In the genomic region with DNA sequence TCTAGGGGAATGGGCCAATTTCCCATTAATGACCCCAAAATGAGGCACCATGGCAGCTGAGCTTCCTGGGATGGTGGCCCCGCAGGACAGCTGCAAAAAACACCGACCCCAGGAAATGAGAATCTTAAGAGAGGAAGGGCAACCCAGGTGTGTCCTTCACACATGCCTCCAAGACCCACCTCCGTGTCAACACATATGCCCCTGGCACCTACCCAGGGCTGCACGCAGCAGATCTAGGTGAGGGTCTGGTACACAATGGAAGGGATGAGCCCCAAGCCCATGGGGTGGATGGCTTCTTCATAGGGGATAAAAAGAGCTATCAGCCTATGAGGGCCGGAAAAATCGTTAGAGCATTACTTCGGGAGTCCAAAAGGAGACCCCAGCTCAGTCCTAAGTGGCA, we compare ENCODE assay signal across 26 cellular contexts. TPM values are rescaled to one million over a fixed set of nuclear protein-coding genes. Genes with fewer than 3 reads are reported as not detected.
DNase-seq lines count a peak whose midpoint lies in the region; ATAC-seq and TF ChIP-seq lines count a peak whose summit lies in the region.
"Had no signal": no experiment of that assay in that cellular context is flagged by ENCODE, and none has a peak within 500 bp of the region (broad histone marks: within the 10 kb centered on the region; RNA-seq: fewer than 3 reads in every experiment).

No MANE protein-coding gene starts in this region.

- intact Hi-C loops in heart right ventricle (cut with DNase I) = loop anchor here in 5 of 10 donors (5.0 kb wide), 4 partner anchors 59 to 209 kb away; a partner anchor contains a TSS
- intact Hi-C loops in cardiac septum (cut with DNase I) = loop anchor here (5.0 kb wide), 2 partner anchors 69 to 209 kb away; no protein-coding TSS in a partner anchor
- intact Hi-C loops in adrenal gland (cut with DNase I) = loop anchor here (5.0 to 10.0 kb wide), 3 partner anchors 52 to 89 kb away; a partner anchor contains a TSS
- intact Hi-C loops in thyroid gland (cut with DNase I) = loop anchor here (5.0 kb wide), 1 partner anchor 36 kb away; no protein-coding TSS in a partner anchor

- H3K4me2 ChIP-seq in neuronal stem cell (ENCODE audit: insufficient read depth, low read length, poor library complexity, severe bottlenecking) = no peak overlapping the region
- H3K4me2 ChIP-seq: BLaER1, PC-9 had no signal

- H4K91ac ChIP-seq in neuronal stem cell (ENCODE audit: low read depth, low read length, poor library complexity) = no peak overlapping the region

- 78 to 85% methylated on average over 7 of the region's 7 CpGs for WGBS in heart right ventricle, 2 donors
- WGBS in adrenal gland, 4 donors = 76 to 84% (median 78%) methylated on average over 5 to 7 of the region's 7 CpGs
- no CpG with 5 or more reads among the region's 7 CpGs for WGBS in neuronal stem cell (ENCODE audit: extremely low coverage in 2 of 2, insufficient read length in 2 of 2, insufficient replicate concordance in 1 of 2), 2 donors
- WGBS in thyroid gland, 2 donors = 89 to 96% methylated on average over 7 of the region's 7 CpGs

- H3K9me3 ChIP-seq in heart right ventricle (no peaks in the 10 kb centered on the region), adrenal gland (replicated peaks in 1 of 3) (no peaks in the 10 kb centered on the region), neuronal stem cell (replicated peaks in 1 of 2; ENCODE audit: control insufficient read depth in 2 of 2, insufficient read depth in 1 of 2, low read depth in 1 of 2, low read length in 2 of 2) (no peaks in the 10 kb centered on the region), thyroid gland (no peaks in the 10 kb centered on the region)
- H3K9me3 ChIP-seq: BLaER1, MG63 had no signal

- TF ChIP-seq POLR2A in adrenal gland (IDR thresholded peaks at IDR 0.05) (no peak), thyroid gland (IDR thresholded peaks at IDR 0.05) (no peak)

- H3K14ac ChIP-seq in neuronal stem cell (ENCODE audit: low read length) = no peak overlapping the region

- peak overlapping the region in 9 of 10 donors; percentile 36 to 79 (median 63) for H3K27ac ChIP-seq in heart right ventricle
- H3K27ac ChIP-seq in adrenal gland = peak overlapping the region in 4 of 5 donors; percentile 60 to 90 (median 72)
- H3K27ac ChIP-seq in neuronal stem cell (replicated peaks; ENCODE audit: low read length) = no peak overlapping the region
- H3K27ac ChIP-seq in thyroid gland = peak overlapping the region in 2 of 3 donors; percentile 27 to 39
- H3K27ac ChIP-seq: BLaER1, GM23248, PC-9 had no signal

- no peak overlapping the region for H2AFZ ChIP-seq in neuronal stem cell (ENCODE audit: low read length)
- H2AFZ ChIP-seq: GM23248, PC-9 had no signal

- peak overlapping the region; percentile 83 for H2BK5ac ChIP-seq in neuronal stem cell (ENCODE audit: low read length)

- peaks cover 10% of the 10 kb centered on the region for H3K79me1 ChIP-seq in neuronal stem cell (ENCODE audit: low read depth, low read length)

- no peak overlapping the region for H3K18ac ChIP-seq in neuronal stem cell (ENCODE audit: low read length)

- H3K4ac ChIP-seq in neuronal stem cell (ENCODE audit: low read length) = no peak overlapping the region

- no peak overlapping the region for H3K23ac ChIP-seq in neuronal stem cell (ENCODE audit: low read depth, low read length, poor library complexity)

- H3K36me3 ChIP-seq in heart right ventricle (peaks cover 0 to 100% (median 63%) of the 10 kb centered on the region in 9 donors), adrenal gland (replicated peaks in 1 of 2) (peaks cover 0 to 78% of the 10 kb centered on the region in 2 donors), neuronal stem cell (replicated peaks in 1 of 2; ENCODE audit: control insufficient read depth in 2 of 2, insufficient read depth in 2 of 2, low read length in 2 of 2) (peaks cover 52 to 96% of the 10 kb centered on the region in 2 donors), thyroid gland (peaks cover 51 to 64% of the 10 kb centered on the region in 2 donors)

- H2BK12ac ChIP-seq in neuronal stem cell (ENCODE audit: low read length) = no peak overlapping the region

- H3K27me3 ChIP-seq in heart right ventricle (no peaks in the 10 kb centered on the region), adrenal gland (no peaks in the 10 kb centered on the region), neuronal stem cell (ENCODE audit: control insufficient read depth in 3 of 3, insufficient read depth in 3 of 3, low read depth in 1 of 3, low read length in 3 of 3) (no peaks in the 10 kb centered on the region), thyroid gland (no peaks in the 10 kb centered on the region)
- H3K27me3 ChIP-seq: BLaER1, MG63 had no signal

- no peak overlapping the region for H2AK5ac ChIP-seq in neuronal stem cell (ENCODE audit: low read depth, low read length)

- no peak overlapping the region for H3K9ac ChIP-seq in neuronal stem cell (ENCODE audit: low read depth, low read length, poor library complexity)
- H3K9ac ChIP-seq: BLaER1, GM23248 had no signal

- H3K4me1 ChIP-seq in heart right ventricle (peaks cover 33 to 100% (median 93%) of the 10 kb centered on the region in 9 donors), adrenal gland (replicated peaks in 1 of 2) (peaks cover 17 to 45% of the 10 kb centered on the region in 2 donors), neuronal stem cell (ENCODE audit: control insufficient read depth in 2 of 2, insufficient read depth in 1 of 2, low read depth in 1 of 2, low read length in 2 of 2) (peaks cover 3 to 9% of the 10 kb centered on the region in 2 donors), thyroid gland (peaks cover 44 to 64% of the 10 kb centered on the region in 2 donors)

- ATAC-seq in heart right ventricle (no peak), HG03457 (IDR thresholded peaks at IDR 0.05; ENCODE audit: unreplicated experiment) (no peak)

- H3K4me3 ChIP-seq in heart right ventricle (no peak overlapping the region), adrenal gland (no peak overlapping the region), neuronal stem cell (ENCODE audit: low read length in 2 of 2) (no peak overlapping the region), thyroid gland (replicated peaks in 1 of 3) (no peak overlapping the region)
- H3K4me3 ChIP-seq: BLaER1, GM23248, MG63, PC-9 had no signal

- H2BK120ac ChIP-seq in neuronal stem cell (ENCODE audit: low read depth, low read length) = no peak overlapping the region

- no peak overlapping the region for H4K8ac ChIP-seq in neuronal stem cell (ENCODE audit: low read depth, low read length)

- TF ChIP-seq CTCF in heart right ventricle (IDR thresholded peaks at IDR 0.05) = no peak
- TF ChIP-seq CTCF in adrenal gland (IDR thresholded peaks at IDR 0.05) = no peak
- no peak for TF ChIP-seq CTCF in thyroid gland (IDR thresholded peaks at IDR 0.05)

- DNase-seq in heart right ventricle = no peak
- no peak for DNase-seq in cardiac septum (ENCODE audit: low spot score)
- DNase-seq in adrenal gland = no peak
- DNase-seq in neuronal stem cell (ENCODE audit: low spot score) = no peak
- DNase-seq in thyroid gland = no peak
- no peak for DNase-seq in effector CD4-positive, alpha-beta T cell
- no peak for DNase-seq in NCI-H1436 treated with DMSO at 0.1 percent for 48 hours (lab: John Stamatoyannopoulos, UW)
- DNase-seq: CD4-positive, alpha-beta T cell; COR-L47; DMS53; GM23248; H7; KG1; MG63; NCI-H1694; NCI-H2029 treated with DMSO at 0.1 percent for 48 hours; NCI-H2227 treated with DMSO at 0.1 percent for 48 hours; NCI-H526 treated with DMSO at 0.1 percent for 48 hours; PC-9; SHP77 treated with DMSO at 0.1 percent for 48 hours had no signal

- no peak overlapping the region for H2BK15ac ChIP-seq in neuronal stem cell (ENCODE audit: low read length)

RNA-seq across cellular contexts. Expression of a gene that starts 9.5 kb away (rescaled TPM):
- 100 to 1,000 TPM; 127 to 296 (median 156) TPM for total RNA-seq in heart right ventricle
- 100 to 1,000 TPM in 1 of 2 donors, 10 to 100 TPM in 1; 82.6 to 341 TPM for polyA plus RNA-seq in heart right ventricle
- 139 TPM for total RNA-seq in cardiac septum
- total RNA-seq in adrenal gland = 100 to 1,000 TPM; 260 to 523 (median 363) TPM
- 100 to 1,000 TPM; 116 to 481 (median 200) TPM for polyA plus RNA-seq in adrenal gland
- 125 TPM for polyA plus RNA-seq in neuronal stem cell (2013, experiment 1 of 2)
- polyA plus RNA-seq in neuronal stem cell (2013, experiment 2 of 2) = 118 TPM
- total RNA-seq in thyroid gland = 1,000 to 10,000 TPM in 1 of 4 donors, 100 to 1,000 TPM in 3; 571 to 1,096 (median 866) TPM

RNA-seq across cellular contexts. Expression of a gene that starts 22.0 kb away (rescaled TPM):
- 10 to 100 TPM in 9 of 10 donors, 1 to 10 TPM in 1; 4.4 to 38.9 (median 18.7) TPM for total RNA-seq in heart right ventricle
- polyA plus RNA-seq in heart right ventricle = 10 to 100 TPM in 1 of 2 donors, 1 to 10 TPM in 1; 6.3 to 38.6 TPM
- 11.9 TPM for total RNA-seq in cardiac septum
- total RNA-seq in adrenal gland = 1 to 10 TPM in 2 of 8 donors, under 1 TPM in 5, not detected in 1; 0.12 to 4.7 (median 0.55) TPM
- 1 to 10 TPM in 2 of 3 donors, under 1 TPM in 1; 0.29 to 9.3 (median 7.4) TPM for polyA plus RNA-seq in adrenal gland
- polyA plus RNA-seq in neuronal stem cell (2013, experiment 1 of 2) = 0.10 TPM
- polyA plus RNA-seq in neuronal stem cell (2013, experiment 2 of 2) = 0.12 TPM
- total RNA-seq in thyroid gland = 10 to 100 TPM in 2 of 4 donors, 1 to 10 TPM in 2; 5.1 to 22.9 (median 9.1) TPM
- total RNA-seq: G401, H7, RPMI7951 had no signal

RNA-seq across cellular contexts. Expression of a gene that starts 28.9 kb away (rescaled TPM):
- total RNA-seq in heart right ventricle (10 to 100 TPM in 1 of 10 donors, 1 to 10 TPM in 9; 1.0 to 22.1 (median 2.0) TPM), cardiac septum (2.3 TPM), adrenal gland (100 to 1,000 TPM in 1 of 8 donors, 10 to 100 TPM in 7; 18.3 to 117 (median 35.7) TPM), thyroid gland (10 to 100 TPM; 14.9 to 25.8 (median 23.1) TPM)
- polyA plus RNA-seq in heart right ventricle (1 to 10 TPM; 2.8 to 6.7 TPM), adrenal gland (10 to 100 TPM in 1 of 3 donors, 1 to 10 TPM in 2; 3.7 to 28.7 (median 6.9) TPM)
- polyA plus RNA-seq in neuronal stem cell (2013, experiment 1 of 2) = 0.04 TPM
- polyA plus RNA-seq in neuronal stem cell (2013, experiment 2 of 2) = 0.03 TPM
- total RNA-seq: Daoy, GM23248, RPMI7951 had no signal
- polyA plus RNA-seq: AG04450, GM23248 had no signal
